8 cellular contexts compared by ENCODE assay signal in the genomic region with DNA sequence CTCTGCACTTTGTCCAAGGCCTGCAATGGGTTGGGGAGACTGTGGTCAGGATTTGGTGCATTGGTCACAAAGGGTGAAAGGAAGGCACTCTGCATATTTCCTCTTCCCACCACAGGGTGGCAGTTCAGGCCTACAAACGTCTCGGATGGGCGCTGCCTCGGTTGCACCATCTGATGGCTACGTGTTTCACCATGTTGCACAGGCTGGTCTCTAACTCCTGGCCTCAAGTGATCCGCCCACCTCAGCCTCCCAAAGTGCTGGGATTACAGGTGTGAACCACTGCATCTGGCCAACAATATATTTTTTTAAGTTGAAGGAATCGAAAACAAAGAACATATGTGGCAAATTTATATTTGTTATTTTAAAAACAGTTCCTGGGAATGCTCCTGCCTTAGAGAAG. TPM values are rescaled to one million over a fixed set of nuclear protein-coding genes. Genes with fewer than 3 reads are reported as not detected.
DNase-seq lines count a peak whose midpoint lies in the region; ATAC-seq and TF ChIP-seq lines count a peak whose summit lies in the region.

No MANE protein-coding gene starts in this region.

- ATAC-seq in foreskin keratinocyte (peak; percentile 74), omental fat pad (ENCODE audit: low FRiP score) (peak; percentile 84), GM21381 (IDR thresholded peaks at IDR 0.05; ENCODE audit: unreplicated experiment) (no peak)

- H3K4me3 ChIP-seq in Peyer's patch = no peak overlapping the region

- TF ChIP-seq CTCF in Peyer's patch (IDR thresholded peaks at IDR 0.05) = peak; percentile 50 to 77 (median 68)
- TF ChIP-seq CTCF in foreskin keratinocyte (conservative IDR thresholded peaks at IDR 0.05) = peak; percentile 91
- peak in 2 of 3 donors; percentile 25 to 75 for TF ChIP-seq CTCF in omental fat pad (IDR thresholded peaks at IDR 0.05)

- DNase-seq in GM04503 (ENCODE audit: low read depth) (peak; percentile 17), HuH-7 (ENCODE audit: low spot score) (peak; percentile 67), Peyer's patch (peak in 2 of 3 donors; percentile 38 to 78), foreskin keratinocyte (peak; percentile 32 to 57), omental fat pad (ENCODE audit: low spot score) (no peak), ureter (ENCODE audit: low spot score) (peak; percentile 74)
- peak; percentile 31 for DNase-seq in activated T-helper 9 cell treated with anti-CD3 and anti-CD28 coated beads, Interleukin-2, amount 50 U/mL, for 16 hours (ENCODE audit: low read depth)

- TF ChIP-seq POLR2A in Peyer's patch (IDR thresholded peaks at IDR 0.05) = no peak

- no peaks in the 10 kb centered on the region for H3K36me3 ChIP-seq in Peyer's patch

- H3K4me1 ChIP-seq in Peyer's patch = no peaks in the 10 kb centered on the region
- peaks cover 14% of the 10 kb centered on the region for H3K4me1 ChIP-seq in foreskin keratinocyte

- no peaks in the 10 kb centered on the region for H3K9me3 ChIP-seq in Peyer's patch

- no peaks in the 10 kb centered on the region for H3K27me3 ChIP-seq in Peyer's patch
- H3K27me3 ChIP-seq in foreskin keratinocyte = no peaks in the 10 kb centered on the region

- no peak overlapping the region for H3K27ac ChIP-seq in Peyer's patch
- H3K27ac ChIP-seq in foreskin keratinocyte = no peak overlapping the region

RNA-seq across cellular contexts. Expression of a gene that starts 35.1 kb away (rescaled TPM):
- total RNA-seq in Peyer's patch (1,000 to 10,000 TPM in 1 of 4 donors, 100 to 1,000 TPM in 3; 104 to 1,479 (median 689) TPM), foreskin keratinocyte (391 and 403 TPM in 2 replicates), omental fat pad (100 to 1,000 TPM; 337 to 481 (median 397) TPM), ureter (603 TPM)
- 306 and 343 TPM in 2 replicates for polyA plus RNA-seq in foreskin keratinocyte

RNA-seq across cellular contexts. Expression of a gene that starts 51.8 kb away (rescaled TPM):
- total RNA-seq in Peyer's patch (10 to 100 TPM in 1 of 4 donors, 1 to 10 TPM in 3; 3.3 to 16.5 (median 7.5) TPM), foreskin keratinocyte (15.7 and 16.2 TPM in 2 replicates), omental fat pad (10 to 100 TPM; 14.2 to 20.3 (median 17.6) TPM), ureter (24.0 TPM)
- polyA plus RNA-seq in foreskin keratinocyte = 8.8 and 9.1 TPM in 2 replicates
